In genomic region chr1:208350815-208351214, GRCh38 we compare ENCODE assay signal across 24 cellular contexts.
DNase-seq lines count a peak whose midpoint lies in the region; ATAC-seq, FAIRE-seq and TF ChIP-seq lines count a peak whose summit lies in the region.
"Had no signal": no experiment of that assay in that cellular context is flagged by ENCODE, and none has a peak within 500 bp of the region (broad histone marks: within the 10 kb centered on the region; RNA-seq: fewer than 3 reads in every experiment).

No MANE protein-coding gene starts in this region.

- TF ChIP-seq EP300 in HepG2 (IDR thresholded peaks at IDR 0.05; ENCODE audit: low read depth in 2 of 2, low read length in 2 of 2) (no peak), HepG2 (CRISPR knock-in tag; IDR thresholded peaks at IDR 0.05; ENCODE audit: borderline replicate concordance) (no peak), GM12878 (IDR thresholded peaks at IDR 0.05; ENCODE audit: borderline replicate concordance in 1 of 2, control insufficient read depth in 1 of 2, low read depth in 2 of 2, low read length in 2 of 2) (no peak)

- no peaks in the 10 kb centered on the region for H3K9me3 ChIP-seq in HepG2 (ENCODE audit: low read length)
- no peaks in the 10 kb centered on the region for H3K9me3 ChIP-seq in right lobe of liver
- H3K9me3 ChIP-seq in GM12878 (replicated peaks; ENCODE audit: control insufficient read depth, insufficient read depth, low read length) = no peaks in the 10 kb centered on the region
- no peaks in the 10 kb centered on the region for H3K9me3 ChIP-seq in ascending aorta
- H3K9me3 ChIP-seq: A549, BE2C, HAP-1 had no signal

- H3K36me3 ChIP-seq in HepG2 (replicated peaks in 1 of 2; ENCODE audit: control insufficient read depth in 1 of 2, insufficient read depth in 2 of 2, low read length in 2 of 2) (no peaks in the 10 kb centered on the region), right lobe of liver (no peaks in the 10 kb centered on the region), GM12878 (ENCODE audit: control insufficient read depth in 2 of 2, insufficient read depth in 2 of 2, low read length in 1 of 2) (no peaks in the 10 kb centered on the region), ascending aorta (no peaks in the 10 kb centered on the region)
- H3K36me3 ChIP-seq: BE2C; BLaER1 treated with 17β-estradiol and CSF1 and Interleukin-3, amounts not matched to agents 10 nM and 100 nM; HAP-1 had no signal

- no peak for DNase-seq in HepG2 (ENCODE audit: low spot score)
- no peak for DNase-seq in right lobe of liver
- DNase-seq in GM12878 (ENCODE audit: low read depth, low spot score) = no peak
- DNase-seq in frontal cortex (ENCODE audit: low spot score in 2 of 2) = no peak
- no peak for DNase-seq in NCI-H446 (lab: John Stamatoyannopoulos, UW)
- DNase-seq in foreskin fibroblast = no peak
- no peak for DNase-seq in ascending aorta (ENCODE audit: low spot score in 2 of 2)
- DNase-seq: ACHN; AML-193; BE2C; CD4-positive, alpha-beta T cell; CD8-positive, alpha-beta memory T cell; DMS 273 treated with DMSO at 0.1 percent for 48 hours; DMS79; EL; GF-D8; GOT3 had no signal

- POLR2A ChIA-PET in HepG2 (lab: Yijun Ruan, JAX) = no interaction called here
- POLR2A ChIA-PET in GM12878 (lab: Charles Lee) = no interaction called here

- RAD21 ChIA-PET in GM12878 (lab: Charles Lee; ENCODE audit: unreplicated experiment) = no interaction called here

- H2AFZ ChIP-seq in HepG2 (ENCODE audit: low read length) (no peak overlapping the region), GM12878 (ENCODE audit: control insufficient read depth, low read depth, low read length) (no peak overlapping the region)

- no peak for TF ChIP-seq RAD21 in HepG2 (CRISPR knock-in tag; IDR thresholded peaks at IDR 0.05)
- no peak for TF ChIP-seq RAD21 in GM12878 (IDR thresholded peaks at IDR 0.05; ENCODE audit: insufficient read depth, low read depth, low read length)

- CTCF ChIA-PET in HepG2 (lab: Yijun Ruan, JAX; ENCODE audit: low intra/inter-chr PET ratio, low total read pairs) (no interaction called here), GM12878 (lab: Yijun Ruan, JAX) (interaction anchor here (1.0 to 1.1 kb wide), 2 partner anchors 14 to 16 kb away, joined by 3 to 6 read pairs; no protein-coding TSS in a partner anchor)

- in situ Hi-C loops in HepG2 (cut with HindIII; ENCODE audit: extremely low pct_ligation_motif_present, low pct_unique_long_range_greater_than_20kb) (no loop called here), GM12878 (cut with MboI) (no loop called here)

- no peaks in the 10 kb centered on the region for H3K4me1 ChIP-seq in HepG2 (ENCODE audit: insufficient read depth, low read length)
- H3K4me1 ChIP-seq in right lobe of liver = no peaks in the 10 kb centered on the region
- H3K4me1 ChIP-seq in GM12878 (ENCODE audit: control insufficient read depth, insufficient read depth, low read length) = no peaks in the 10 kb centered on the region
- H3K4me1 ChIP-seq in ascending aorta = no peaks in the 10 kb centered on the region
- H3K4me1 ChIP-seq: A549; BE2C; BLaER1 treated with 17β-estradiol and CSF1 and Interleukin-3, amounts not matched to agents 10 nM and 100 nM; HAP-1 had no signal

- H3K4me2 ChIP-seq in HepG2 (ENCODE audit: low read depth, low read length) (no peak overlapping the region), GM12878 (ENCODE audit: control insufficient read depth, insufficient read depth) (no peak overlapping the region)
- H3K4me2 ChIP-seq: A549; BLaER1 treated with 17β-estradiol and CSF1 and Interleukin-3, amounts not matched to agents 10 nM and 100 nM had no signal

- no peak overlapping the region for H3K9ac ChIP-seq in HepG2 (ENCODE audit: insufficient read depth, low read depth, low read length)
- no peak overlapping the region for H3K9ac ChIP-seq in GM12878 (ENCODE audit: control insufficient read depth, insufficient read depth, low read length)
- H3K9ac ChIP-seq: BLaER1 treated with 17β-estradiol and CSF1 and Interleukin-3, amounts not matched to agents 10 nM and 100 nM had no signal

- TF ChIP-seq POLR2A in HepG2 (IDR thresholded peaks at IDR 0.05; ENCODE audit: insufficient read depth in 1 of 2, low read depth in 2 of 2, low read length in 2 of 2) (no peak), right lobe of liver (IDR thresholded peaks at IDR 0.05) (no peak), GM12878 (IDR thresholded peaks at IDR 0.05; ENCODE audit: low read depth, low read length) (no peak)

- no peak overlapping the region for H3K4me3 ChIP-seq in HepG2 (replicated peaks in 1 of 3; ENCODE audit: insufficient read depth in 1 of 3, low read depth in 2 of 3, low read length in 3 of 3)
- no peak overlapping the region for H3K4me3 ChIP-seq in right lobe of liver
- no peak overlapping the region for H3K4me3 ChIP-seq in GM12878
- H3K4me3 ChIP-seq in foreskin fibroblast (ENCODE audit: low read depth in 1 of 2, low read length in 2 of 2) = no peak overlapping the region
- no peak overlapping the region for H3K4me3 ChIP-seq in ascending aorta
- H3K4me3 ChIP-seq: A549; BLaER1 treated with 17β-estradiol and CSF1 and Interleukin-3, amounts not matched to agents 10 nM and 100 nM; HAP-1 had no signal

- WGBS in HepG2 (ENCODE audit: low lambda C conversion rate) = 0% methylated on average over 1 of the region's 1 CpG
- WGBS in right lobe of liver (ENCODE audit: insufficient coverage, low coverage, low lambda C conversion rate, missing lambda C conversion rate) = 75% methylated on average over 1 of the region's 1 CpG
- WGBS in GM12878 (ENCODE audit: insufficient coverage, insufficient replicate concordance, low lambda C conversion rate, missing lambda C conversion rate) = 0% methylated on average over 1 of the region's 1 CpG

- H3K27me3 ChIP-seq in HepG2 (ENCODE audit: control insufficient read depth in 1 of 2, insufficient read depth in 2 of 2, low read length in 2 of 2) = no peaks in the 10 kb centered on the region
- no peaks in the 10 kb centered on the region for H3K27me3 ChIP-seq in right lobe of liver
- H3K27me3 ChIP-seq in GM12878 (replicated peaks in 1 of 2; ENCODE audit: control insufficient read depth in 2 of 2, insufficient read depth in 2 of 2, low read length in 1 of 2) = no peaks in the 10 kb centered on the region; a peak in 1 of 4 replicates
- H3K27me3 ChIP-seq in ascending aorta = no peaks in the 10 kb centered on the region
- H3K27me3 ChIP-seq: BE2C; BLaER1 treated with 17β-estradiol and CSF1 and Interleukin-3, amounts not matched to agents 10 nM and 100 nM had no signal

- ATAC-seq in HepG2 = no peak
- ATAC-seq in right lobe of liver = no peak
- no peak for ATAC-seq in GM12878
- ATAC-seq: A549 had no signal

- H3K27ac ChIP-seq in HepG2 (ENCODE audit: extremely low read length, insufficient read depth, low read length) (no peak overlapping the region), right lobe of liver (no peak overlapping the region), GM12878 (ENCODE audit: control insufficient read depth, insufficient read depth) (no peak overlapping the region), ascending aorta (no peak overlapping the region)
- H3K27ac ChIP-seq: 22Rv1; A549; BLaER1 treated with 17β-estradiol and CSF1 and Interleukin-3, amounts not matched to agents 10 nM and 100 nM had no signal

- intact Hi-C loops in HepG2 (cut with micrococcal nuclease; ENCODE audit: unreplicated experiment) = loop anchor here (10.0 kb wide), 1 partner anchor 1004 kb away; no protein-coding TSS in a partner anchor
- intact Hi-C loops in right lobe of liver (cut with DNase I) = no loop called here
- intact Hi-C loops in GM12878 (cut with micrococcal nuclease; ENCODE audit: unreplicated experiment) = no loop called here
- intact Hi-C loops in ascending aorta (cut with DNase I) = no loop called here

- BruUV-seq in HepG2 (replicated peaks; lab: Mats Ljungman, UMichigan) (no TSS peak), GM12878 (replicated peaks; lab: Mats Ljungman, UMichigan) (no TSS peak)

- TF ChIP-seq CTCF in HepG2 (CRISPR knock-in tag; IDR thresholded peaks at IDR 0.05) = no peak
- TF ChIP-seq CTCF in right lobe of liver (IDR thresholded peaks at IDR 0.05) = no peak
- TF ChIP-seq CTCF in GM12878 (IDR thresholded peaks at IDR 0.05 in 2 of 3, conservative IDR thresholded peaks at IDR 0.05 in 1 of 3; ENCODE audit: control insufficient read depth in 2 of 3, extremely low read depth in 1 of 3, insufficient read depth in 1 of 3, low read depth in 3 of 3, low read length in 3 of 3) = no peak
- no peak for TF ChIP-seq CTCF in foreskin fibroblast (IDR thresholded peaks at IDR 0.05; ENCODE audit: low read depth, low read length)
- TF ChIP-seq CTCF in ascending aorta (IDR thresholded peaks at IDR 0.05) = no peak

- FAIRE-seq in HepG2 (lab: Jason Lieb, UNC) = no peak
- FAIRE-seq in GM12878 (lab: Jason Lieb, UNC) = no peak
- FAIRE-seq in frontal cortex (lab: Jason Lieb, UNC) = peak; percentile 44
- FAIRE-seq: A549, D721Med, GM12892, H54 had no signal

- SMC1A ChIA-PET in GM12878 (lab: Charles Lee; ENCODE audit: uncharacterized antibody, unreplicated experiment) = interaction anchor here (0.7 kb wide), 1 partner anchor 103 kb away, joined by 3 read pairs; no protein-coding TSS in a partner anchor

- no peaks in the 10 kb centered on the region for H4K20me1 ChIP-seq in HepG2 (ENCODE audit: insufficient read depth, low read length)
- no peaks in the 10 kb centered on the region for H4K20me1 ChIP-seq in GM12878 (ENCODE audit: control insufficient read depth, insufficient read depth)
- H4K20me1 ChIP-seq: BLaER1 treated with 17β-estradiol and CSF1 and Interleukin-3, amounts not matched to agents 10 nM and 100 nM had no signal

- no peaks in the 10 kb centered on the region for H3K79me2 ChIP-seq in HepG2 (ENCODE audit: insufficient read depth, low read length)
- H3K79me2 ChIP-seq in GM12878 (ENCODE audit: control insufficient read depth, insufficient read depth, low read length) = no peaks in the 10 kb centered on the region

TF ChIP-seq in GM12878, 131 proteins besides CTCF, POLR2A, EP300 and RAD21 (continues in another document):
- no peak for TF ChIP-seq IKZF1 (conservative IDR thresholded peaks at IDR 0.05)
- TF ChIP-seq PBX3 (IDR thresholded peaks at IDR 0.05; ENCODE audit: insufficient replicate concordance, low read depth, low read length) = no peak
- TF ChIP-seq EZH2 (IDR thresholded peaks at IDR 0.05; ENCODE audit: borderline replicate concordance, control insufficient read depth, low read depth, low read length) = no peak
- no peak for TF ChIP-seq BCL11A (IDR thresholded peaks at IDR 0.05; ENCODE audit: low read depth, low read length)
- no peak for TF ChIP-seq CREM (IDR thresholded peaks at IDR 0.05; ENCODE audit: low read depth)
